23 cellular contexts compared by ENCODE assay signal in genomic region chr11:1625541-1625940, GRCh38. TPM values are rescaled to one million over a fixed set of nuclear protein-coding genes. Genes with fewer than 3 reads are reported as not detected.
"Had no signal": no experiment of that assay in that cellular context is flagged by ENCODE, and none has a peak within 500 bp of the region (broad histone marks: within the 10 kb centered on the region; RNA-seq: fewer than 3 reads in every experiment).

No MANE protein-coding gene starts in this region.

- H3K9me3 ChIP-seq: SJCRH30 had no signal

- DNase-seq: KBM-7, NCI-H1092, NCI-H1105 treated with DMSO at 0.1 percent for 48 hours, NCI-H1417 treated with DMSO at 0.1 percent for 48 hours, NCI-H146, NCI-H1694 treated with DMSO at 0.1 percent for 48 hours, NCI-H1930, NCI-H2081, NCI-H2107, NCI-H2227 treated with DMSO at 0.1 percent for 48 hours, NCI-H524, NCI-H69, NCI-H774, PC-3, SHP77 treated with DMSO at 0.1 percent for 48 hours, SJCRH30 had no signal

- ATAC-seq: Panc1, PC-3, SK-N-SH treated with all-trans-retinoic acid at 6 μM for 48 hours had no signal

- H3K36me3 ChIP-seq: SJCRH30 had no signal

- H3K4me1 ChIP-seq: SJCRH30 had no signal

- H3K4me3 ChIP-seq: SJCRH30 had no signal

- H3K27ac ChIP-seq: RWPE1, SJCRH30 had no signal

RNA-seq across cellular contexts. Expression of gene KRTAP5-4, which starts 3.6 kb away (rescaled TPM):
- total RNA-seq: HT-29, LHCN-M2, MCF 10A, NCI-H460, PC-3, SJCRH30 had no signal

RNA-seq across cellular contexts. Expression of gene KRTAP5-5, which starts 4.0 kb away (rescaled TPM):
- total RNA-seq: HT-29, LHCN-M2, MCF 10A, NCI-H460, PC-3, SJCRH30 had no signal

RNA-seq across cellular contexts. Expression of gene KRTAP5-3, which starts 17.3 kb away (rescaled TPM):
- total RNA-seq: HT-29, LHCN-M2, MCF 10A, NCI-H460, PC-3, SJCRH30 had no signal

RNA-seq across cellular contexts. Expression of gene KRTAP5-2, which starts 27.4 kb away (rescaled TPM):
- total RNA-seq: HT-29, LHCN-M2, MCF 10A, NCI-H460, PC-3, SJCRH30 had no signal

RNA-seq across cellular contexts. Expression of gene KRTAP5-1, which starts 40.5 kb away (rescaled TPM):
- total RNA-seq: HT-29, LHCN-M2, MCF 10A, NCI-H460, PC-3, SJCRH30 had no signal
